ENCODE assay signal across 31 cellular contexts in genomic region chr5:40321514-40321913, GRCh38.
"Had no signal": no experiment of that assay in that cellular context is flagged by ENCODE, and none has a peak within 500 bp of the region (broad histone marks: within the 10 kb centered on the region; RNA-seq: fewer than 3 reads in every experiment).

No MANE protein-coding gene starts in this region.

- H3K27ac ChIP-seq: coronary artery, dorsolateral prefrontal cortex, epithelial cell of prostate, gastrocnemius medialis, heart left ventricle, hepatocyte, left lung, ovary, right atrium auricular region, suprapubic skin, transverse colon, upper lobe of right lung, uterus had no signal

- DNase-seq: dorsolateral prefrontal cortex; effector CD4-positive, alpha-beta T cell; foreskin fibroblast; gastrocnemius medialis; heart left ventricle; left cardiac atrium; left lung; mammary epithelial cell; mesendoderm; midbrain; naive thymus-derived CD8-positive, alpha-beta T cell; nephron progenitor cell; occipital lobe; ovary; posterior cingulate gyrus; stimulated activated CD4-positive, alpha-beta T cell treated with anti-CD3 and anti-CD28 coated beads, Interleukin-12 subunit alpha, Interleukin-12 subunit beta, amount 100 ng/mL, for 4 hours; stimulated activated CD4-positive, alpha-beta T cell treated with anti-CD3 and anti-CD28 coated beads, Interleukin-1b, Interleukin-23, amount 100 ng/mL, for 48 hours; stimulated activated CD4-positive, alpha-beta T cell treated with anti-CD3 and anti-CD28 coated beads, Interleukin-4, amount 100 ng/mL, for 1 hour; stimulated activated CD8-positive, alpha-beta memory T cell treated with anti-CD3 and anti-CD28 coated beads, Interleukin-4, amount 100 ng/mL, for 48 hours; stimulated activated naive CD4-positive, alpha-beta T cell; stimulated activated naive CD8-positive, alpha-beta T cell treated with anti-CD3 and anti-CD28 coated beads, Interleukin-15, amount 100 ng/mL, for 72 hours; transverse colon; upper lobe of right lung; uterus had no signal

- ATAC-seq: esophagus mucosa; gastrocnemius medialis; heart left ventricle; left cardiac atrium; left lung; naive thymus-derived CD8-positive, alpha-beta T cell; sciatic nerve; stimulated activated naive CD8-positive, alpha-beta T cell treated with anti-CD3 and anti-CD28 coated beads, Interleukin-15, amount 100 ng/mL, for 72 hours; upper lobe of right lung had no signal
